ENCODE assay signal across 8 cellular contexts in genomic region chr5:14011089-14012004, GRCh38.
DNase-seq lines count a peak whose midpoint lies in the region; ATAC-seq and TF ChIP-seq lines count a peak whose summit lies in the region.

No MANE protein-coding gene starts in this region.

- peaks cover 43% of the 10 kb centered on the region for H3K27me3 Mint-ChIP-seq in CD4-positive, CD25-positive, alpha-beta regulatory T cell
- peaks cover 29% of the 10 kb centered on the region for H3K27me3 Mint-ChIP-seq in activated CD8-positive, alpha-beta T cell treated with anti-CD3 and anti-CD28 coated beads for 36 hours

- H3K27me3 ChIP-seq in CD4-positive, CD25-positive, alpha-beta regulatory T cell (ENCODE audit: control insufficient read depth, insufficient read depth, low read length): peaks cover 6% of the 10 kb centered on the region

- TF ChIP-seq CTCF in activated CD8-positive, alpha-beta T cell treated with anti-CD3 and anti-CD28 coated beads for 36 hours (IDR thresholded peaks at IDR 0.05): no peak

- no peaks in the 10 kb centered on the region for H3K9me3 ChIP-seq in CD4-positive, CD25-positive, alpha-beta regulatory T cell (ENCODE audit: control insufficient read depth in 2 of 2, low read length in 2 of 2)

- no peak overlapping the region for H3K27ac ChIP-seq in CD4-positive, CD25-positive, alpha-beta regulatory T cell (ENCODE audit: insufficient read depth, low read length, poor library complexity, severe bottlenecking)

- CTCF ChIA-PET in activated CD8-positive, alpha-beta T cell treated with anti-CD3 and anti-CD28 coated beads for 36 hours (lab: Charles Lee): interaction anchor here (0.7 to 1.0 kb wide), 3 partner anchors 10 to 205 kb away, joined by 3 to 4 read pairs (median 3); no protein-coding TSS in a partner anchor

- H3K4me1 ChIP-seq in CD4-positive, CD25-positive, alpha-beta regulatory T cell (ENCODE audit: control insufficient read depth, insufficient read depth, low read length, poor library complexity, severe bottlenecking): no peaks in the 10 kb centered on the region

- ATAC-seq in CD4-positive, CD25-positive, alpha-beta regulatory T cell (ENCODE audit: low read depth in 2 of 2): peak; percentile 44 to 52
- ATAC-seq in HG03175 (IDR thresholded peaks at IDR 0.05; ENCODE audit: unreplicated experiment): peak; percentile 93
- peak; percentile 91 for ATAC-seq in activated CD8-positive, alpha-beta T cell treated with anti-CD3 and anti-CD28 coated beads for 36 hours

- TF ChIP-seq POLR2A in GM19193 (IDR thresholded peaks at IDR 0.05; ENCODE audit: extremely low read depth, insufficient read depth, insufficient read length): peak; percentile 26
- no peak for TF ChIP-seq POLR2A in erythroblast (IDR thresholded peaks at IDR 0.05; ENCODE audit: low read length)

- H3K36me3 Mint-ChIP-seq in CD4-positive, CD25-positive, alpha-beta regulatory T cell: no peaks in the 10 kb centered on the region
- H3K36me3 Mint-ChIP-seq in activated CD8-positive, alpha-beta T cell treated with anti-CD3 and anti-CD28 coated beads for 36 hours (ENCODE audit: low read depth): no peaks in the 10 kb centered on the region

- peak overlapping the region in 3 of 4 donors; percentile 77 to 80 (median 78) for H3K4me3 Mint-ChIP-seq in CD4-positive, CD25-positive, alpha-beta regulatory T cell
- H3K4me3 Mint-ChIP-seq in activated CD8-positive, alpha-beta T cell treated with anti-CD3 and anti-CD28 coated beads for 36 hours: peak overlapping the region; percentile 72

- H3K4me3 ChIP-seq in CD4-positive, CD25-positive, alpha-beta regulatory T cell (ENCODE audit: low read depth, low read length): no peak overlapping the region

- H3K36me3 ChIP-seq in CD4-positive, CD25-positive, alpha-beta regulatory T cell (ENCODE audit: control insufficient read depth, insufficient read depth, low read length): no peaks in the 10 kb centered on the region

- H3K9me3 Mint-ChIP-seq in CD4-positive, CD25-positive, alpha-beta regulatory T cell: peaks cover 0 to 2% (median 0%) of the 10 kb centered on the region in 7 donors
- no peaks in the 10 kb centered on the region for H3K9me3 Mint-ChIP-seq in activated CD8-positive, alpha-beta T cell treated with anti-CD3 and anti-CD28 coated beads for 36 hours

- peaks cover 0 to 10% (median 6%) of the 10 kb centered on the region in 4 donors for H3K4me1 Mint-ChIP-seq in CD4-positive, CD25-positive, alpha-beta regulatory T cell
- peaks cover 9% of the 10 kb centered on the region for H3K4me1 Mint-ChIP-seq in activated CD8-positive, alpha-beta T cell treated with anti-CD3 and anti-CD28 coated beads for 36 hours (ENCODE audit: low read depth)

- peak overlapping the region in 2 of 3 donors; percentile 40 to 74 for H3K27ac Mint-ChIP-seq in CD4-positive, CD25-positive, alpha-beta regulatory T cell
- no peak overlapping the region for H3K27ac Mint-ChIP-seq in activated CD8-positive, alpha-beta T cell treated with anti-CD3 and anti-CD28 coated beads for 36 hours

- POLR2A ChIA-PET in activated CD8-positive, alpha-beta T cell treated with anti-CD3 and anti-CD28 coated beads for 36 hours (lab: Charles Lee): no interaction called here

- DNase-seq in CD4-positive, CD25-positive, alpha-beta regulatory T cell: peak in 2 of 3 donors; percentile 2 to 44
- DNase-seq in NCI-H2227 (lab: John Stamatoyannopoulos, UW; ENCODE audit: unreplicated experiment): peak; percentile 97
- peak; percentile 63 for DNase-seq in activated CD8-positive, alpha-beta T cell treated with anti-CD3 and anti-CD28 coated beads for 36 hours
- peak; percentile 89 for DNase-seq in erythroblast (lab: John Stamatoyannopoulos, UW)
- DNase-seq in midbrain (lab: John Stamatoyannopoulos, UW): peak; percentile 74
- peak; percentile 16 for DNase-seq in stimulated activated CD8-positive, alpha-beta memory T cell treated with anti-CD3 and anti-CD28 coated beads, Interleukin-7, amount 100 ng/mL, for 24 hours (ENCODE audit: low read depth)

- intact Hi-C loops in activated CD8-positive, alpha-beta T cell treated with anti-CD3 and anti-CD28 coated beads for 36 hours (cut with micrococcal nuclease): no loop called here

Comparison
In these comparisons a context has a peak if more than half of its experiments do, and no peak if none do; other contexts are left out.
1. DNase-seq: peak in every context shown above with its lines; median percentile 97 in NCI-H2227; 89 in erythroblast; 74 in midbrain; 63 in activated CD8-positive, alpha-beta T cell treated with anti-CD3 and anti-CD28 coated beads for 36 hours; 23 in CD4-positive, CD25-positive, alpha-beta regulatory T cell; 16 in stimulated activated CD8-positive, alpha-beta memory T cell treated with anti-CD3 and anti-CD28 coated beads, Interleukin-7, amount 100 ng/mL, for 24 hours.